13 cellular contexts compared by ENCODE assay signal in genomic region chr16:17347624-17348023, GRCh38.
DNase-seq lines count a peak whose midpoint lies in the region; ATAC-seq and TF ChIP-seq lines count a peak whose summit lies in the region.
"Had no signal": no experiment of that assay in that cellular context is flagged by ENCODE, and none has a peak within 500 bp of the region (broad histone marks: within the 10 kb centered on the region; RNA-seq: fewer than 3 reads in every experiment).

No MANE protein-coding gene starts in this region.

- peaks cover 99 to 100% (median 100%) of the 10 kb centered on the region in 10 experiments for H3K4me1 ChIP-seq in BLaER1 treated with 17β-estradiol and CSF1 and Interleukin-3, amounts not matched to agents 10 nM and 100 nM
- H3K4me1 ChIP-seq in MM.1S (ENCODE audit: low read length) (peaks cover 50% of the 10 kb centered on the region), colonic mucosa (peaks cover 10% of the 10 kb centered on the region)

- H3K4me2 ChIP-seq in BLaER1 treated with 17β-estradiol and CSF1 and Interleukin-3, amounts not matched to agents 10 nM and 100 nM = peak overlapping the region; percentile 78 to 96 (median 90)
- peak overlapping the region; percentile 55 for H3K4me2 ChIP-seq in MM.1S (ENCODE audit: low read depth, low read length)

- no peaks in the 10 kb centered on the region for H4K20me1 ChIP-seq in BLaER1 treated with 17β-estradiol and CSF1 and Interleukin-3, amounts not matched to agents 10 nM and 100 nM
- H4K20me1 ChIP-seq in MM.1S (ENCODE audit: insufficient read depth, low read length) = no peaks in the 10 kb centered on the region

- H3K4me3 Mint-ChIP-seq in naive B cell = peak overlapping the region in 7 of 8 donors; percentile 62 to 85 (median 79)
- H3K4me3 Mint-ChIP-seq: HFFc6 had no signal

- H3K9me2 ChIP-seq in MM.1S (replicated peaks; ENCODE audit: insufficient read depth, low read length) = no peaks in the 10 kb centered on the region

- peak overlapping the region in 2 of 10 experiments; percentile 10 to 12; a peak in 2 of 20 replicates for H3K4me3 ChIP-seq in BLaER1 treated with 17β-estradiol and CSF1 and Interleukin-3, amounts not matched to agents 10 nM and 100 nM
- H3K4me3 ChIP-seq in MM.1S (ENCODE audit: low read length) (peak overlapping the region; percentile 12; the same call in 1 of the 2 replicates), colonic mucosa (no peak overlapping the region)

- ATAC-seq in naive B cell (ENCODE audit: low read depth in 2 of 2) = no peak
- ATAC-seq in HG03342 (IDR thresholded peaks at IDR 0.05; ENCODE audit: unreplicated experiment) = no peak
- ATAC-seq: esophagus mucosa had no signal

- H3K9ac ChIP-seq in BLaER1 treated with 17β-estradiol and CSF1 and Interleukin-3, amounts not matched to agents 10 nM and 100 nM = peak overlapping the region in 10 of 11 experiments; percentile 42 to 82 (median 74); a peak in 17 of 22 replicates
- H3K9ac ChIP-seq in MM.1S (ENCODE audit: low read length) (peak overlapping the region; percentile 39), colonic mucosa (ENCODE audit: low read depth in 2 of 2, low read length in 2 of 2) (peak overlapping the region; percentile 17 to 70)

- peak overlapping the region in 5 of 6 donors; percentile 72 to 97 (median 89) for H3K27ac Mint-ChIP-seq in naive B cell
- H3K27ac Mint-ChIP-seq: HFFc6 had no signal

- H2AFZ ChIP-seq in MM.1S (ENCODE audit: low read length) = 0 out of 2 replicates have a peak overlapping the region, but pooled peaks have one; percentile 6

- intact Hi-C loops in colonic mucosa (cut with DNase I) = loop anchor here (5.0 kb wide), 1 partner anchor 120 kb away; no protein-coding TSS in a partner anchor

- H3K9me3 ChIP-seq in BLaER1 treated with 17β-estradiol and CSF1 and Interleukin-3, amounts not matched to agents 10 nM and 100 nM (replicated peaks in 1 of 11) = no peaks in the 10 kb centered on the region
- H3K9me3 ChIP-seq in MM.1S (replicated peaks; ENCODE audit: insufficient read depth, low read length) (no peaks in the 10 kb centered on the region), colonic mucosa (no peaks in the 10 kb centered on the region)

- H3F3A ChIP-seq in MM.1S (ENCODE audit: insufficient read depth, low read length) = peaks cover 24% of the 10 kb centered on the region

- TF ChIP-seq CTCF in MM.1S (IDR thresholded peaks at IDR 0.05; ENCODE audit: low read length) = no peak
- no peak for TF ChIP-seq CTCF in colonic mucosa (IDR thresholded peaks at IDR 0.05)
- no peak for TF ChIP-seq CTCF in GM20000 (IDR thresholded peaks at IDR 0.05; ENCODE audit: extremely low read depth, missing control alignments)

- H3K9me3 Mint-ChIP-seq in naive B cell = no peaks in the 10 kb centered on the region
- H3K9me3 Mint-ChIP-seq: HFFc6 had no signal

- peaks cover 0 to 19% (median 0%) of the 10 kb centered on the region in 11 experiments; a peak in 3 of 22 replicates for H3K36me3 ChIP-seq in BLaER1 treated with 17β-estradiol and CSF1 and Interleukin-3, amounts not matched to agents 10 nM and 100 nM
- H3K36me3 ChIP-seq in MM.1S (replicated peaks; ENCODE audit: insufficient read depth, low read length) = no peaks in the 10 kb centered on the region
- no peaks in the 10 kb centered on the region for H3K36me3 ChIP-seq in colonic mucosa

- peaks cover 6 to 7% of the 10 kb centered on the region in 2 donors for H3K36me3 Mint-ChIP-seq in naive B cell

- H3K4me1 Mint-ChIP-seq in naive B cell = peaks cover 52 to 89% (median 77%) of the 10 kb centered on the region in 3 donors

- H3K27me3 ChIP-seq in BLaER1 treated with 17β-estradiol and CSF1 and Interleukin-3, amounts not matched to agents 10 nM and 100 nM = no peaks in the 10 kb centered on the region
- no peaks in the 10 kb centered on the region for H3K27me3 ChIP-seq in MM.1S (replicated peaks; ENCODE audit: insufficient read depth, low read length)
- no peaks in the 10 kb centered on the region for H3K27me3 ChIP-seq in colonic mucosa

- POLR2A ChIA-PET in HEK293T (lab: Yijun Ruan, JAX) = no interaction called here

- no peaks in the 10 kb centered on the region for H3K27me3 Mint-ChIP-seq in naive B cell

- CTCF ChIA-PET in HEK293T (lab: Yijun Ruan, JAX) = interaction anchor here (0.6 kb wide), 1 partner anchor 10 kb away, joined by 3 read pairs; no protein-coding TSS in a partner anchor

- DNase-seq in MM.1S (no peak), colonic mucosa (no peak), naive B cell (no peak), AG20443 (ENCODE audit: low spot score) (no peak), HEK293T (ENCODE audit: extremely low spot score) (no peak), GM20000 (ENCODE audit: low spot score) (no peak)
- DNase-seq: HFFc6; NCI-H146; stimulated activated CD4-positive, alpha-beta T cell treated with anti-CD3 and anti-CD28 coated beads, Interleukin-4, amount 100 ng/mL, for 24 hours had no signal

- H3K27ac ChIP-seq in BLaER1 treated with 17β-estradiol and CSF1 and Interleukin-3, amounts not matched to agents 10 nM and 100 nM = peak overlapping the region in 10 of 11 experiments; percentile 32 to 95 (median 93); a peak in 19 of 22 replicates
- peak overlapping the region; percentile 88 for H3K27ac ChIP-seq in MM.1S (ENCODE audit: low read length)
- H3K27ac ChIP-seq in colonic mucosa = peak overlapping the region; percentile 86
- H3K27ac ChIP-seq: C4-2B had no signal

- H3K79me2 ChIP-seq in MM.1S (ENCODE audit: low read length) = peaks cover 31% of the 10 kb centered on the region

TF ChIP-seq in HEK293T, 16 proteins besides CTCF, POLR2A, EP300 and RAD21:
- TF ChIP-seq L3MBTL2 (conservative IDR thresholded peaks at IDR 0.05) (no peak), TARDBP (IDR thresholded peaks at IDR 0.05) (no peak), SUZ12 (IDR thresholded peaks at IDR 0.05) (no peak), FOXM1 (IDR thresholded peaks at IDR 0.05; ENCODE audit: borderline replicate concordance) (no peak), NFRKB (IDR thresholded peaks at IDR 0.05) (no peak), HDGF (IDR thresholded peaks at IDR 0.05; ENCODE audit: borderline replicate concordance) (no peak), LEF1 (IDR thresholded peaks at IDR 0.05; ENCODE audit: borderline replicate concordance) (no peak), ZNF384 (IDR thresholded peaks at IDR 0.05) (no peak), ELF4 (IDR thresholded peaks at IDR 0.05) (no peak), SP1 (IDR thresholded peaks at IDR 0.05) (no peak), CTBP1 (IDR thresholded peaks at IDR 0.05; ENCODE audit: borderline replicate concordance) (no peak), PKNOX1 (IDR thresholded peaks at IDR 0.05) (no peak), ARNT (IDR thresholded peaks at IDR 0.05) (no peak), BHLHE40 (IDR thresholded peaks at IDR 0.05; ENCODE audit: borderline replicate concordance) (no peak), FOXA1 (IDR thresholded peaks at IDR 0.05) (no peak), FOXK2 (IDR thresholded peaks at IDR 0.05) (no peak)
TF ChIP-seq in HEK293T: peak in this region for 0.
